Comparison of ENCODE assay signal across 1 cellular context in genomic region chr15:79185199-79185598, GRCh38.
TF ChIP-seq lines count a peak whose summit lies in the region.

No MANE protein-coding gene starts in this region.

TF ChIP-seq in GM23338, 12 proteins besides CTCF, POLR2A, EP300 and RAD21 (continued from another document):
- TF ChIP-seq REST (IDR thresholded peaks at IDR 0.05; ENCODE audit: unreplicated experiment) (no peak), NANOG (IDR thresholded peaks at IDR 0.05; ENCODE audit: borderline replicate concordance) (no peak), EZH2phosphoT487 (IDR thresholded peaks at IDR 0.05; ENCODE audit: unreplicated experiment) (no peak), ETS1 (IDR thresholded peaks at IDR 0.05) (no peak), STAT1 (IDR thresholded peaks at IDR 0.05; ENCODE audit: unreplicated experiment) (no peak), CREB1 (CRISPR knock-in tag; IDR thresholded peaks at IDR 0.05; ENCODE audit: low read depth) (no peak), JUNB (IDR thresholded peaks at IDR 0.05; ENCODE audit: unreplicated experiment) (no peak), EZH2 (IDR thresholded peaks at IDR 0.05; ENCODE audit: low read depth, unreplicated experiment) (no peak)
